ENCODE assay signal across 9 cellular contexts in genomic region chr5:54645888-54646284, GRCh38.
A peak's percentile ranks its signal among the peaks of the same experiment; 100 is the strongest.
DNase-seq lines count a peak whose midpoint lies in the region; ATAC-seq and TF ChIP-seq lines count a peak whose summit lies in the region.
"Had no signal": no experiment of that assay in that cellular context is flagged by ENCODE, and none has a peak within 500 bp of the region (broad histone marks: within the 10 kb centered on the region; RNA-seq: fewer than 3 reads in every experiment).

No MANE protein-coding gene starts in this region.

- H3K36me3 Mint-ChIP-seq in activated T-cell treated with anti-CD3 and anti-CD28 coated beads, Interleukin-2, amount 50 U/mL, for 72 hours (ENCODE audit: insufficient read depth in 2 of 2): peaks cover 3 to 6% of the 10 kb centered on the region in 2 donors
- no peaks in the 10 kb centered on the region for H3K36me3 Mint-ChIP-seq in brain

- no peaks in the 10 kb centered on the region for H3K9me3 ChIP-seq in muscle layer of duodenum (ENCODE audit: control insufficient read depth in 1 of 2, low read length in 2 of 2)
- no peaks in the 10 kb centered on the region for H3K9me3 ChIP-seq in tibial artery

- intact Hi-C loops in tibial artery (cut with DNase I; ENCODE audit: low total_unique reads): no loop called here

- TF ChIP-seq CTCF in brain (conservative IDR thresholded peaks at IDR 0.05) (no peak), tibial artery (IDR thresholded peaks at IDR 0.05) (no peak)

- peak overlapping the region; percentile 15 to 45 for H3K4me3 ChIP-seq in muscle layer of duodenum (ENCODE audit: low read depth in 1 of 2, low read length in 2 of 2)
- peak overlapping the region; percentile 17 to 36 for H3K4me3 ChIP-seq in tibial artery

- DNase-seq in activated T-cell treated with anti-CD3 and anti-CD28 coated beads, Interleukin-2, amount 50 U/mL, for 72 hours: no peak
- no peak for DNase-seq in activated T-cell treated with anti-CD3 and anti-CD28 coated beads for 4 hours
- no peak for DNase-seq in tibial artery
- no peak for DNase-seq in effector CD4-positive, alpha-beta T cell
- DNase-seq in stimulated activated CD4-positive, alpha-beta T cell treated with anti-CD3 and anti-CD28 coated beads, Interleukin-4, amount 100 ng/mL, for 24 hours: no peak
- DNase-seq in DMS 273 (lab: John Stamatoyannopoulos, UW; ENCODE audit: unreplicated experiment): no peak
- DNase-seq: NCI-H1694 had no signal

- no peaks in the 10 kb centered on the region for H3K36me3 ChIP-seq in muscle layer of duodenum (ENCODE audit: control insufficient read depth in 1 of 2, insufficient read depth in 2 of 2, low read length in 2 of 2)
- H3K36me3 ChIP-seq in tibial artery: no peaks in the 10 kb centered on the region

- peaks cover 3% of the 10 kb centered on the region in 2 donors for H3K9me3 Mint-ChIP-seq in activated T-cell treated with anti-CD3 and anti-CD28 coated beads, Interleukin-2, amount 50 U/mL, for 72 hours
- peaks cover 0 to 2% (median 0%) of the 10 kb centered on the region in 5 experiments for H3K9me3 Mint-ChIP-seq in brain

- H3K27me3 ChIP-seq in muscle layer of duodenum (ENCODE audit: low read depth, low read length): no peaks in the 10 kb centered on the region
- no peaks in the 10 kb centered on the region for H3K27me3 ChIP-seq in tibial artery

- H3K27ac Mint-ChIP-seq in activated T-cell treated with anti-CD3 and anti-CD28 coated beads, Interleukin-2, amount 50 U/mL, for 72 hours: peak overlapping the region; percentile 53
- peak overlapping the region in 3 of 5 experiments; percentile 20 to 68 (median 33) for H3K27ac Mint-ChIP-seq in brain

- no peak for ATAC-seq in activated T-cell treated with anti-CD3 and anti-CD28 coated beads, Interleukin-2, amount 50 U/mL, for 72 hours (replicated peaks in 1 of 2)

- peaks cover 57% of the 10 kb centered on the region for H3K4me1 Mint-ChIP-seq in activated T-cell treated with anti-CD3 and anti-CD28 coated beads, Interleukin-2, amount 50 U/mL, for 72 hours (ENCODE audit: low read depth)
- H3K4me1 Mint-ChIP-seq in brain: peaks cover 28% of the 10 kb centered on the region

- H3K27ac ChIP-seq in muscle layer of duodenum (ENCODE audit: low read length): peak overlapping the region; percentile 85
- peak overlapping the region; percentile 81 to 82 for H3K27ac ChIP-seq in tibial artery

- H3K27me3 Mint-ChIP-seq in activated T-cell treated with anti-CD3 and anti-CD28 coated beads, Interleukin-2, amount 50 U/mL, for 72 hours (ENCODE audit: low read depth): no peaks in the 10 kb centered on the region
- no peaks in the 10 kb centered on the region for H3K27me3 Mint-ChIP-seq in brain

- H3K4me1 ChIP-seq in muscle layer of duodenum (ENCODE audit: control insufficient read depth in 1 of 2, insufficient read depth in 2 of 2, low read length in 2 of 2): peaks cover 0 to 6% of the 10 kb centered on the region in 2 donors
- peaks cover 0 to 70% (median 49%) of the 10 kb centered on the region in 4 donors for H3K4me1 ChIP-seq in tibial artery

- H3K4me3 Mint-ChIP-seq in activated T-cell treated with anti-CD3 and anti-CD28 coated beads, Interleukin-2, amount 50 U/mL, for 72 hours: peak overlapping the region; percentile 69 to 78
- peak overlapping the region in 1 of 5 experiments; percentile 7 for H3K4me3 Mint-ChIP-seq in brain
